In the genomic region with DNA sequence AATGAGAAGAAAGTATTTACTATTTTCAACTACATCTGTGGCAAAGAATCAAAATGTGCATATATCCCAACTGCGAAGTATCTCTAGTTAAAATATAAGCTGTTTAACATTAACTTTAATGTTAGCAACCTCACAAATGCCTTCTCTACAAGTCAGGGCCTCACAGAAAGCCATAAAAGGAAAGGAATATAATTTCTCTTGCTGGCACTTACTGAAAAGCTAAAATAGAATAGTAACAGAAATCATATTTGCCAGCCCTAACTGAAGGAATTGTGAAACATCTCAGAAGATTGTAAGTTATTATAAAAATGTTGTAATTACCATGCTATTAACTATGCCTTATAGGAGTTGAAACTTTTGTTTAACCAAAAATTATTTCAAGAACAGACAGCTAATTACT, we compare ENCODE assay signal across 1 cellular context.
TF ChIP-seq lines count a peak whose summit lies in the region.

No MANE protein-coding gene starts in this region.

TF ChIP-seq in WTC11, 78 proteins besides CTCF, POLR2A, EP300 and RAD21 (continued from another document):
- TF ChIP-seq, protein P1, sequence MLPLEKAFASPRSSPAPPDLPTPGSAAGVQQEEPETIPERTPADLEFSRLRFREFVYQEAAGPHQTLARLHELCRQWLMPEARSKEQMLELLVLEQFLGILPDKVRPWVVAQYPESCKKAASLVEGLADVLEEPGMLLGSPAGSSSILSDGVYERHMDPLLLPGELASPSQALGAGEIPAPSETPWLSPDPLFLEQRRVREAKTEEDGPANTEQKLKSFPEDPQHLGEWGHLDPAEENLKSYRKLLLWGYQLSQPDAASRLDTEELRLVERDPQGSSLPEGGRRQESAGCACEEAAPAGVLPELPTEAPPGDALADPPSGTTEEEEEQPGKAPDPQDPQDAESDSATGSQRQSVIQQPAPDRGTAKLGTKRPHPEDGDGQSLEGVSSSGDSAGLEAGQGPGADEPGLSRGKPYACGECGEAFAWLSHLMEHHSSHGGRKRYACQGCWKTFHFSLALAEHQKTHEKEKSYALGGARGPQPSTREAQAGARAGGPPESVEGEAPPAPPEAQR (CRISPR knock-in tag; IDR thresholded peaks at IDR 0.05), result no peak
- no peak for TF ChIP-seq ZNF232 (CRISPR knock-in tag; IDR thresholded peaks at IDR 0.05)
- TF ChIP-seq, protein P2, sequence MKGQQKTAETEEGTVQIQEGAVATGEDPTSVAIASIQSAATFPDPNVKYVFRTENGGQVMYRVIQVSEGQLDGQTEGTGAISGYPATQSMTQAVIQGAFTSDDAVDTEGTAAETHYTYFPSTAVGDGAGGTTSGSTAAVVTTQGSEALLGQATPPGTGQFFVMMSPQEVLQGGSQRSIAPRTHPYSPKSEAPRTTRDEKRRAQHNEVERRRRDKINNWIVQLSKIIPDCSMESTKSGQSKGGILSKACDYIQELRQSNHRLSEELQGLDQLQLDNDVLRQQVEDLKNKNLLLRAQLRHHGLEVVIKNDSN (CRISPR knock-in tag; IDR thresholded peaks at IDR 0.05), result no peak
